ENCODE assay signal across 26 cellular contexts in the genomic region with DNA sequence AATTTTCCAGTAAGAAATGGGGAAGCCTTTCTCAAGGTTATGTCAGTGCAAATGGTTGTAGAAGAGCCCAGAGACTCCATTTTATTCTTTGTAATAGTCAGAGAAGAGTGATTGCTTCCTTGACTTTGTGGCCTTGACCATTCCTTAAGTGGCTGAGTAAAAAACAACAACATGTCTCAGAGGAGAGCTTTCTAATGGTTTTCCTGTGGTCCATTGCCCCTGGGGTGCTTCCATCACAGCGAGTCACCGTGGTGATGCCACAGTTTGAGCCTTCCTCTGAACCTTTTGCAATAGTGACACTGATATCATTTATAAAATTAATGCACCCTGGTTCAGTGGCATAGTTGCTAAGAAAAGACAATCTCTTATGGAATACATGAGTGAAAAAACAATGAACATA. TPM values are rescaled to one million over a fixed set of nuclear protein-coding genes. Genes with fewer than 3 reads are reported as not detected.
"Had no signal": no experiment of that assay in that cellular context is flagged by ENCODE, and none has a peak within 500 bp of the region (broad histone marks: within the 10 kb centered on the region; RNA-seq: fewer than 3 reads in every experiment).

No MANE protein-coding gene starts in this region.

- H3K4me1 ChIP-seq: breast epithelium, heart right ventricle, prostate gland, right atrium auricular region, suprapubic skin, tibial artery, upper lobe of right lung had no signal

- H3K27ac ChIP-seq: breast epithelium, epithelial cell of prostate, heart right ventricle, ovary, prostate gland, right atrium auricular region, suprapubic skin, tibial artery, upper lobe of right lung had no signal

- H3K27me3 ChIP-seq: breast epithelium, heart right ventricle, ovary, right atrium auricular region, suprapubic skin, tibial artery, upper lobe of right lung had no signal

- H3K36me3 ChIP-seq: breast epithelium, heart right ventricle, ovary, prostate gland, right atrium auricular region, suprapubic skin, tibial artery, upper lobe of right lung had no signal

- ATAC-seq: activated CD8-positive, alpha-beta T cell treated with anti-CD3 and anti-CD28 coated beads for 36 hours; activated T-cell treated with anti-CD3 and anti-CD28 coated beads, Interleukin-2, amount 50 U/mL, for 4 hours; activated T-helper 17 cell treated with anti-CD3 and anti-CD28 coated beads, Interleukin-2, amount 50 U/mL, for 72 hours; heart right ventricle; left colon; naive thymus-derived CD4-positive, alpha-beta T cell; upper lobe of right lung had no signal

- H3K4me3 ChIP-seq: breast epithelium, heart right ventricle, ovary, prostate gland, right atrium auricular region, suprapubic skin, tibial artery, upper lobe of right lung had no signal

- DNase-seq: activated CD4-positive, alpha-beta T cell treated with anti-CD3 and anti-CD28 coated beads, Interleukin-2, amount 50 U/mL, for 1 hour; activated CD8-positive, alpha-beta T cell treated with anti-CD3 and anti-CD28 coated beads for 36 hours; activated gamma-delta T cell treated with Interleukin-2 at 50 U/mL for 16 hours; activated naive CD4-positive, alpha-beta T cell treated with anti-CD3 and anti-CD28 coated beads, Interleukin-2, amount 50 U/mL, for 16 hours; activated T-cell treated with anti-CD3 and anti-CD28 coated beads, Interleukin-2, amount 50 U/mL, for 4 hours; amniotic stem cell; dermis blood vessel endothelial cell; effector CD4-positive, alpha-beta T cell; heart right ventricle; left colon; midbrain; naive thymus-derived CD4-positive, alpha-beta T cell; ovary; stimulated activated CD4-positive, alpha-beta T cell treated with anti-CD3 and anti-CD28 coated beads, Interleukin-15, amount 100 ng/mL, for 24 hours; stimulated activated CD4-positive, alpha-beta T cell treated with anti-CD3 and anti-CD28 coated beads, Interleukin-2, amount 100 ng/mL, for 24 hours; stimulated activated naive CD4-positive, alpha-beta T cell; SW 1271; T-helper 9 cell; tibial artery; upper lobe of right lung had no signal

- H3K9me3 ChIP-seq: breast epithelium, heart right ventricle, ovary, prostate gland, right atrium auricular region, suprapubic skin, tibial artery, upper lobe of right lung had no signal

RNA-seq across cellular contexts. Expression of gene PAPPA2, which starts 38.6 kb away (rescaled TPM):
- polyA plus RNA-seq: naive thymus-derived CD4-positive, alpha-beta T cell had no signal
